22 cellular contexts compared by ENCODE assay signal in the genomic region with DNA sequence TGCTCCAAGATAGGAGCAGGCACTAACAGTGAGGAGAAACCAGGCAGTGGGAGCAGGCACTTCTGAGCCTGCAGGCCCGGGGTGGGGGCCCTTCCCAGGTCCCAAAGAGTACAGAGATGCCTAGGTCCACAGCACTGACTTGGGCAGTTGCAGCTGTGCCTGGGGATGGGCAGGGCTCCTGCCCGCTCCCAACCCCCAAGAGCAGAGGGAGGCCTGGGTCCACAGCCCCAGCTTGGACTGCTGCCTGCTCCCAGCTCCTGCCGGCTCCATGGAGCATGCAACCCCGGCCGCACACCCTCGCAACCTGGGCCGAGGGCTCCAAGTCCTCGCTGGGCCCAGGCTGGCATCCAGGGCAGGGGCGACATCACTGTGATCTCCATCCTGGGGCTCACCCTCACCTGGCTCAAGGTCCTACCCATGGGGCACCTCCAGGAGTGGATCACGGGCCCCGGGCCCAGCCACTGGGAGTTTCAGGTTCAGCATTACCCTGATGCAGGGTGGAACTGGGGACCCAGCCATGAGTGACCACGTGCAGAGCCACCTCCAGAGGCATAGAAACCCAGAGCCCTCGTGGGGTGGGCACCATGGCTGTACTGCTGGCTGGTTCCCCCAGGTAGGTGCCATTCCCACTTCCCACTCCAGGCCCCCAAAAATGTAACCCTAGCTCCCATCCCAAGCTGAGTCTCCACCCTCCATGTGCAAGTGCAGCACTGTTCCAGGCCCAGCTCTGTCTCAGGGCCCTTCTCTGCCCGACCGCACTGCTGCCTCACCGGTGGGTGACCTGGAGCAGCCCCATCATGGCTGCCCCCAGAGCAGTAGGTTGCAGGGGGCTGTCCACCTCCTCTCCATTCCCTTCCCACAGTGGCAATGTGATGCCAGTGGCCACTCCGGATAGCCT.
A peak's percentile ranks its signal among the peaks of the same experiment; 100 is the strongest.
DNase-seq lines count a peak whose midpoint lies in the region; ATAC-seq and TF ChIP-seq lines count a peak whose summit lies in the region.
"Had no signal": no experiment of that assay in that cellular context is flagged by ENCODE, and none has a peak within 500 bp of the region (broad histone marks: within the 10 kb centered on the region; RNA-seq: fewer than 3 reads in every experiment).

No MANE protein-coding gene starts in this region.

- no peak overlapping the region for H3K4me3 Mint-ChIP-seq in glutamatergic neuron (ENCODE audit: unreplicated experiment)
- H3K4me3 Mint-ChIP-seq in naive thymus-derived CD4-positive, alpha-beta T cell, result no peak overlapping the region
- H3K4me3 Mint-ChIP-seq: activated naive CD4-positive, alpha-beta T cell treated with anti-CD3 and anti-CD28 coated beads, Interleukin-2, amount 10 ng/mL, durations not matched to agents 7 days and 5 days; activated T-helper 17 cell treated with anti-CD3 and anti-CD28 coated beads, Interleukin-2, amount 50 U/mL, for 72 hours; stimulated activated naive CD8-positive, alpha-beta T cell treated with anti-CD3 and anti-CD28 coated beads, Interleukin-15, Interleukin-2, amounts not matched to agents 100 ng/mL and 50 ng/mL, for 24 hours; T-cell had no signal

- no peaks in the 10 kb centered on the region for H3K9me3 Mint-ChIP-seq in glutamatergic neuron (ENCODE audit: unreplicated experiment)
- peaks cover 0 to 15% (median 8%) of the 10 kb centered on the region in 11 donors for H3K9me3 Mint-ChIP-seq in naive thymus-derived CD4-positive, alpha-beta T cell
- H3K9me3 Mint-ChIP-seq: activated naive CD4-positive, alpha-beta T cell treated with anti-CD3 and anti-CD28 coated beads, Interleukin-2, amount 10 ng/mL, durations not matched to agents 7 days and 5 days; activated T-helper 17 cell treated with anti-CD3 and anti-CD28 coated beads, Interleukin-2, amount 50 U/mL, for 72 hours had no signal

- H3K27me3 Mint-ChIP-seq in glutamatergic neuron (ENCODE audit: unreplicated experiment), result peaks cover 4% of the 10 kb centered on the region
- H3K27me3 Mint-ChIP-seq in naive thymus-derived CD4-positive, alpha-beta T cell, result no peaks in the 10 kb centered on the region
- H3K27me3 Mint-ChIP-seq: activated naive CD4-positive, alpha-beta T cell treated with anti-CD3 and anti-CD28 coated beads, Interleukin-2, amount 10 ng/mL, durations not matched to agents 7 days and 5 days; activated T-helper 17 cell treated with anti-CD3 and anti-CD28 coated beads, Interleukin-2, amount 50 U/mL, for 72 hours; stimulated activated naive CD8-positive, alpha-beta T cell treated with anti-CD3 and anti-CD28 coated beads, Interleukin-15, Interleukin-2, amounts not matched to agents 100 ng/mL and 50 ng/mL, for 24 hours; T-cell had no signal

- H3K9me3 ChIP-seq in naive thymus-derived CD4-positive, alpha-beta T cell (ENCODE audit: control insufficient read depth in 2 of 3, low read length in 3 of 3), result no peaks in the 10 kb centered on the region
- H3K9me3 ChIP-seq: BLaER1, HAP-1, SJSA1, thoracic aorta, uterus had no signal

- H3K4me3 ChIP-seq in naive thymus-derived CD4-positive, alpha-beta T cell (ENCODE audit: low read length), result no peak overlapping the region
- H3K4me3 ChIP-seq: BLaER1, breast epithelium, HAP-1, SJSA1, thoracic aorta, uterus had no signal

- TF ChIP-seq CTCF in glutamatergic neuron (IDR thresholded peaks at IDR 0.05; ENCODE audit: partially characterized antibody, unreplicated experiment), result no peak

- H3K4me1 ChIP-seq in naive thymus-derived CD4-positive, alpha-beta T cell (ENCODE audit: control insufficient read depth in 2 of 2, insufficient read depth in 2 of 2, low read length in 2 of 2), result no peaks in the 10 kb centered on the region
- H3K4me1 ChIP-seq: BLaER1, breast epithelium, HAP-1, SJSA1, uterus had no signal

- POLR2A ChIA-PET in naive thymus-derived CD4-positive, alpha-beta T cell (lab: Charles Lee), result no interaction called here

- CTCF ChIA-PET in naive thymus-derived CD4-positive, alpha-beta T cell (lab: Charles Lee), result no interaction called here

- intact Hi-C loops in naive thymus-derived CD4-positive, alpha-beta T cell (cut with micrococcal nuclease), result loop anchor here in 1 of 2 donors (10.0 kb wide), 1 partner anchor 578 kb away; no protein-coding TSS in a partner anchor

- peak; percentile 16 for ATAC-seq in naive thymus-derived CD4-positive, alpha-beta T cell
- peak; percentile 22 for ATAC-seq in stimulated activated naive CD8-positive, alpha-beta T cell treated with anti-CD3 and anti-CD28 coated beads, Interleukin-15, Interleukin-2, amounts not matched to agents 100 U/mL and 50 U/mL, for 24 hours
- no peak for ATAC-seq in HG02642 (IDR thresholded peaks at IDR 0.05; ENCODE audit: poor library complexity, unreplicated experiment)
- ATAC-seq: activated T-helper 17 cell treated with anti-CD3 and anti-CD28 coated beads, Interleukin-2, amount 50 U/mL, for 72 hours; T-cell had no signal

- H3K27me3 ChIP-seq in naive thymus-derived CD4-positive, alpha-beta T cell (ENCODE audit: control insufficient read depth in 2 of 2, insufficient read depth in 2 of 2, low read length in 2 of 2), result no peaks in the 10 kb centered on the region
- H3K27me3 ChIP-seq: BLaER1, breast epithelium, SJSA1, uterus had no signal

- peaks cover 9% of the 10 kb centered on the region for H3K36me3 Mint-ChIP-seq in glutamatergic neuron (ENCODE audit: unreplicated experiment)
- peaks cover 0 to 4% (median 0%) of the 10 kb centered on the region in 5 donors for H3K36me3 Mint-ChIP-seq in naive thymus-derived CD4-positive, alpha-beta T cell
- H3K36me3 Mint-ChIP-seq: activated naive CD4-positive, alpha-beta T cell treated with anti-CD3 and anti-CD28 coated beads, Interleukin-2, amount 10 ng/mL, durations not matched to agents 7 days and 5 days; T-cell had no signal

- peak; percentile 3 for DNase-seq in UCSD-AML1 (lab: John Stamatoyannopoulos, UW; ENCODE audit: unreplicated experiment)
- peak; percentile 10 for DNase-seq in glutamatergic neuron
- DNase-seq in naive thymus-derived CD4-positive, alpha-beta T cell, result no peak
- no peak for DNase-seq in stimulated activated naive CD8-positive, alpha-beta T cell treated with anti-CD3 and anti-CD28 coated beads, Interleukin-15, Interleukin-2, amounts not matched to agents 100 U/mL and 50 U/mL, for 24 hours
- no peak for DNase-seq in anterior cingulate cortex (lab: John Stamatoyannopoulos, UW)
- no peak for DNase-seq in NCI-H1694 treated with DMSO at 0.1 percent for 48 hours (lab: John Stamatoyannopoulos, UW)
- DNase-seq: activated CD4-positive, alpha-beta T cell treated with anti-CD3 and anti-CD28 coated beads for 48 hours; activated naive CD4-positive, alpha-beta T cell treated with anti-CD3 and anti-CD28 coated beads, Interleukin-2, amount 10 ng/mL, durations not matched to agents 7 days and 5 days; amniotic stem cell; hippocampal formation; NCI-H146; NCI-H446; T-cell; uterus had no signal

- H3K36me3 ChIP-seq in naive thymus-derived CD4-positive, alpha-beta T cell (ENCODE audit: control insufficient read depth in 2 of 3, insufficient read depth in 3 of 3, low read length in 3 of 3), result no peaks in the 10 kb centered on the region
- H3K36me3 ChIP-seq: BLaER1, breast epithelium, HAP-1, SJSA1, thoracic aorta, uterus had no signal

- no peak overlapping the region for H3K27ac ChIP-seq in naive thymus-derived CD4-positive, alpha-beta T cell (ENCODE audit: low read depth, low read length)
- H3K27ac ChIP-seq: BLaER1, breast epithelium, SJSA1, thoracic aorta, uterus had no signal

- no peak overlapping the region for H3K27ac Mint-ChIP-seq in glutamatergic neuron (ENCODE audit: unreplicated experiment)
- H3K27ac Mint-ChIP-seq in naive thymus-derived CD4-positive, alpha-beta T cell, result no peak overlapping the region
- H3K27ac Mint-ChIP-seq: activated naive CD4-positive, alpha-beta T cell treated with anti-CD3 and anti-CD28 coated beads, Interleukin-2, amount 10 ng/mL, durations not matched to agents 7 days and 5 days; activated T-helper 17 cell treated with anti-CD3 and anti-CD28 coated beads, Interleukin-2, amount 50 U/mL, for 72 hours; stimulated activated naive CD8-positive, alpha-beta T cell treated with anti-CD3 and anti-CD28 coated beads, Interleukin-15, Interleukin-2, amounts not matched to agents 100 ng/mL and 50 ng/mL, for 24 hours; T-cell had no signal

- H3K4me1 Mint-ChIP-seq in glutamatergic neuron (ENCODE audit: low read depth, unreplicated experiment), result peaks cover 6% of the 10 kb centered on the region
- H3K4me1 Mint-ChIP-seq in naive thymus-derived CD4-positive, alpha-beta T cell, result no peaks in the 10 kb centered on the region
- H3K4me1 Mint-ChIP-seq: activated naive CD4-positive, alpha-beta T cell treated with anti-CD3 and anti-CD28 coated beads, Interleukin-2, amount 10 ng/mL, durations not matched to agents 7 days and 5 days; activated T-helper 17 cell treated with anti-CD3 and anti-CD28 coated beads, Interleukin-2, amount 50 U/mL, for 72 hours; T-cell had no signal

Comparison
In these comparisons a context has a peak if more than half of its experiments do, and no peak if none do; other contexts are left out.
1. DNase-seq: peak in UCSD-AML1 (single experiment) and glutamatergic neuron (single experiment); none in naive thymus-derived CD4-positive, alpha-beta T cell (0 of 9), stimulated activated naive CD8-positive, alpha-beta T cell treated with anti-CD3 and anti-CD28 coated beads, Interleukin-15, Interleukin-2, amounts not matched to agents 100 U/mL and 50 U/mL, for 24 hours (single experiment), anterior cingulate cortex (0 of 58) and NCI-H1694 treated with DMSO at 0.1 percent for 48 hours (single experiment).